ENCODE assay signal across 22 cellular contexts in genomic region chr3:194905696-194906095, GRCh38.
DNase-seq lines count a peak whose midpoint lies in the region; ATAC-seq, FAIRE-seq and TF ChIP-seq lines count a peak whose summit lies in the region.
"Had no signal": no experiment of that assay in that cellular context is flagged by ENCODE, and none has a peak within 500 bp of the region (broad histone marks: within the 10 kb centered on the region; RNA-seq: fewer than 3 reads in every experiment).

No MANE protein-coding gene starts in this region.

- no peak for TF ChIP-seq CTCF in natural killer cell (IDR thresholded peaks at IDR 0.05)
- TF ChIP-seq CTCF in fibroblast of mammary gland (conservative IDR thresholded peaks at IDR 0.05; ENCODE audit: control insufficient read depth, insufficient read depth, low read depth, low read length), result no peak
- no peak for TF ChIP-seq CTCF in GM20000 (IDR thresholded peaks at IDR 0.05; ENCODE audit: extremely low read depth, missing control alignments)

- peak overlapping the region; percentile 76 to 87 for H3K27ac Mint-ChIP-seq in natural killer cell treated with Interleukin-12 subunit alpha and Interleukin-12 subunit beta and Interleukin-15 and Interleukin-18, amount 100 ng/mL, for 72 hours
- no peak overlapping the region for H3K27ac Mint-ChIP-seq in natural killer cell
- H3K27ac Mint-ChIP-seq: activated naive CD8-positive, alpha-beta T cell treated with anti-CD3 and anti-CD28 coated beads, Interleukin-2, amount 10 ng/mL, durations not matched to agents 7 days and 5 days; CD14-positive monocyte; stimulated activated effector memory CD8-positive, alpha-beta T cell treated with anti-CD3 and anti-CD28 coated beads, Interleukin-12 subunit alpha, Interleukin-12 subunit beta, amount 100 ng/mL, for 72 hours had no signal

- H3K4me1 Mint-ChIP-seq in natural killer cell treated with Interleukin-12 subunit alpha and Interleukin-12 subunit beta and Interleukin-15 and Interleukin-18, amount 100 ng/mL, for 72 hours (ENCODE audit: low read depth in 2 of 2), result peaks cover 15 to 26% of the 10 kb centered on the region in 2 donors
- H3K4me1 Mint-ChIP-seq in natural killer cell, result peaks cover 7 to 10% of the 10 kb centered on the region in 2 donors

- intact Hi-C loops in natural killer cell (cut with micrococcal nuclease), result no loop called here
- intact Hi-C loops in head of caudate nucleus (cut with DNase I), result no loop called here

- no peak for FAIRE-seq in GM12892 (lab: Jason Lieb, UNC)
- FAIRE-seq: A549, frontal cortex had no signal

- peak in 1 of 2 donors; percentile 19 for ATAC-seq in natural killer cell treated with Interleukin-12 subunit alpha and Interleukin-12 subunit beta and Interleukin-15 and Interleukin-18, amount 100 ng/mL, for 72 hours
- no peak for ATAC-seq in natural killer cell
- no peak for ATAC-seq in GM18873 (IDR thresholded peaks at IDR 0.05; ENCODE audit: low FRiP score, unreplicated experiment)
- ATAC-seq: A549, left colon, SK-N-SH treated with all-trans-retinoic acid at 6 μM for 48 hours had no signal

- no peak for TF ChIP-seq POLR2A in GM12892 (IDR thresholded peaks at IDR 0.05; ENCODE audit: low read depth, low read length)

- no peaks in the 10 kb centered on the region for H3K9me3 Mint-ChIP-seq in natural killer cell treated with Interleukin-12 subunit alpha and Interleukin-12 subunit beta and Interleukin-15 and Interleukin-18, amount 100 ng/mL, for 72 hours
- no peaks in the 10 kb centered on the region for H3K9me3 Mint-ChIP-seq in natural killer cell
- H3K9me3 Mint-ChIP-seq: stimulated activated effector memory CD8-positive, alpha-beta T cell treated with anti-CD3 and anti-CD28 coated beads, Interleukin-12 subunit alpha, Interleukin-12 subunit beta, amount 100 ng/mL, for 72 hours had no signal

- DNase-seq in natural killer cell treated with Interleukin-12 subunit alpha and Interleukin-12 subunit beta and Interleukin-15 and Interleukin-18, amount 100 ng/mL, for 72 hours (ENCODE audit: low spot score), result no peak
- no peak for DNase-seq in natural killer cell
- DNase-seq in RPMI7951 (ENCODE audit: low read depth), result peak; percentile 54
- DNase-seq in fibroblast of mammary gland (ENCODE audit: low read depth), result peak; percentile 61
- DNase-seq in head of caudate nucleus, result no peak
- no peak for DNase-seq in GM20000 (ENCODE audit: low spot score)
- no peak for DNase-seq in GM12892 (ENCODE audit: insufficient read length)
- DNase-seq: activated CD4-positive, CD25-positive, alpha-beta regulatory T cell treated with anti-CD3 and anti-CD28 coated beads, Interleukin-2, amount 50 U/mL, for 72 hours; activated naive CD8-positive, alpha-beta T cell treated with anti-CD3 and anti-CD28 coated beads, Interleukin-2, amount 10 ng/mL, durations not matched to agents 7 days and 5 days; GOT3; KBM-7; left colon; Peyer's patch; stimulated activated CD4-positive, alpha-beta T cell treated with anti-CD3 and anti-CD28 coated beads, Interleukin-15, amount 100 ng/mL, for 24 hours; T1000; tibial artery had no signal

- H3K27me3 Mint-ChIP-seq in natural killer cell treated with Interleukin-12 subunit alpha and Interleukin-12 subunit beta and Interleukin-15 and Interleukin-18, amount 100 ng/mL, for 72 hours, result peaks cover 9 to 10% of the 10 kb centered on the region in 2 donors
- H3K27me3 Mint-ChIP-seq in natural killer cell (ENCODE audit: low read depth in 2 of 2), result peaks cover 2 to 4% of the 10 kb centered on the region in 2 donors

- H3K36me3 Mint-ChIP-seq in natural killer cell treated with Interleukin-12 subunit alpha and Interleukin-12 subunit beta and Interleukin-15 and Interleukin-18, amount 100 ng/mL, for 72 hours, result peaks cover under 1% of the 10 kb centered on the region
- no peaks in the 10 kb centered on the region for H3K36me3 Mint-ChIP-seq in natural killer cell
- H3K36me3 Mint-ChIP-seq: activated naive CD8-positive, alpha-beta T cell treated with anti-CD3 and anti-CD28 coated beads, Interleukin-2, amount 10 ng/mL, durations not matched to agents 7 days and 5 days; CD14-positive monocyte; stimulated activated effector memory CD8-positive, alpha-beta T cell treated with anti-CD3 and anti-CD28 coated beads, Interleukin-12 subunit alpha, Interleukin-12 subunit beta, amount 100 ng/mL, for 72 hours had no signal

- no peak overlapping the region for H3K4me3 ChIP-seq in fibroblast of mammary gland (ENCODE audit: control insufficient read depth, low read depth, low read length)
- H3K4me3 ChIP-seq: A549, Peyer's patch, tibial artery had no signal

- H3K4me3 Mint-ChIP-seq in natural killer cell treated with Interleukin-12 subunit alpha and Interleukin-12 subunit beta and Interleukin-15 and Interleukin-18, amount 100 ng/mL, for 72 hours, result peak overlapping the region; percentile 52
- no peak overlapping the region for H3K4me3 Mint-ChIP-seq in natural killer cell
- H3K4me3 Mint-ChIP-seq: activated naive CD8-positive, alpha-beta T cell treated with anti-CD3 and anti-CD28 coated beads, Interleukin-2, amount 10 ng/mL, durations not matched to agents 7 days and 5 days; CD14-positive monocyte; stimulated activated effector memory CD8-positive, alpha-beta T cell treated with anti-CD3 and anti-CD28 coated beads, Interleukin-12 subunit alpha, Interleukin-12 subunit beta, amount 100 ng/mL, for 72 hours had no signal

Comparison
In these comparisons a context has a peak if more than half of its experiments do, and no peak if none do; other contexts are left out.
1. H3K27ac Mint-ChIP-seq: peak in natural killer cell treated with Interleukin-12 subunit alpha and Interleukin-12 subunit beta and Interleukin-15 and Interleukin-18, amount 100 ng/mL, for 72 hours (2 of 2); none in natural killer cell (0 of 2).
2. DNase-seq: peak in RPMI7951 (single experiment) and fibroblast of mammary gland (single experiment); none in natural killer cell treated with Interleukin-12 subunit alpha and Interleukin-12 subunit beta and Interleukin-15 and Interleukin-18, amount 100 ng/mL, for 72 hours (single experiment), natural killer cell (single experiment), head of caudate nucleus (0 of 42), GM20000 (single experiment) and GM12892 (single experiment).